Comparison of ENCODE assay signal across 9 cellular contexts in the genomic region with DNA sequence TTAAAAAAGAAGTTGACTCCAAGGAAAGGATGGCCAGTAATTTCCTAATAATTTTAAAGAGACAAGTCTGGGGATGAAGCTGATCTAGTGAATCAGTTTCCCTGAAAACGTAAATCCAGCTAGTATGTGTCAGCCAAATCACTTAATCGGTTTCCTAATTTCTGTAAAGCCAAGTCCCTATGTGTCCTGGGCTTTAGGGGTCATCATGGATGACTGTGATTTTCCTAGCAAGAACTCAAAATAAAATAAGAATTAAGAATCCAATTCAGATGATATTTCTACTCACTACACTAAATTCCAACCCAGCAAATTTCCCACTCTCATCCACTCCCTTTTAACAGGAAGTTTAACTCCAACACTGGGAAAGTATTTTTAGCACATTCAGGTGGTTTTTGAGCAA. TPM values are rescaled to one million over a fixed set of nuclear protein-coding genes. Genes with fewer than 3 reads are reported as not detected.
DNase-seq lines count a peak whose midpoint lies in the region; ATAC-seq and TF ChIP-seq lines count a peak whose summit lies in the region.
"Had no signal": no experiment of that assay in that cellular context is flagged by ENCODE, and none has a peak within 500 bp of the region (broad histone marks: within the 10 kb centered on the region; RNA-seq: fewer than 3 reads in every experiment).

No MANE protein-coding gene starts in this region.

- H3K27ac Mint-ChIP-seq in activated naive CD4-positive, alpha-beta T cell treated with anti-CD3 and anti-CD28 coated beads, Interleukin-2, amount 50 U/mL, for 24 hours = peak overlapping the region; percentile 99
- H3K27ac Mint-ChIP-seq in chondrocyte (ENCODE audit: unreplicated experiment) (peak overlapping the region; percentile 60), WTC11 (no peak overlapping the region)

- no peaks in the 10 kb centered on the region for H3K27me3 Mint-ChIP-seq in activated naive CD4-positive, alpha-beta T cell treated with anti-CD3 and anti-CD28 coated beads, Interleukin-2, amount 50 U/mL, for 24 hours
- no peaks in the 10 kb centered on the region for H3K27me3 Mint-ChIP-seq in chondrocyte (ENCODE audit: low read depth)
- no peaks in the 10 kb centered on the region for H3K27me3 Mint-ChIP-seq in WTC11 (ENCODE audit: low read depth)

- no peak for DNase-seq in activated naive CD4-positive, alpha-beta T cell (lab: John Stamatoyannopoulos, UW)
- DNase-seq in chondrocyte (ENCODE audit: low spot score) = no peak
- no peak for DNase-seq in upper lobe of right lung
- DNase-seq in WTC11 (ENCODE audit: low spot score) = no peak
- no peak for DNase-seq in NCI-H1436 (lab: John Stamatoyannopoulos, UW)
- DNase-seq in NCI-H2107 (lab: John Stamatoyannopoulos, UW) = no peak

- peak overlapping the region; percentile 4 to 60 for H3K9ac ChIP-seq in mucosa of rectum (ENCODE audit: low read depth in 1 of 2, low read length in 2 of 2)

- no peak for TF ChIP-seq CTCF in chondrocyte (IDR thresholded peaks at IDR 0.05)
- no peak for TF ChIP-seq CTCF in upper lobe of right lung (IDR thresholded peaks at IDR 0.05)
- TF ChIP-seq CTCF in WTC11 (IDR thresholded peaks at IDR 0.05) = no peak

- H3K27me3 ChIP-seq in mucosa of rectum (ENCODE audit: control insufficient read depth in 2 of 2, insufficient read depth in 2 of 2, low read length in 2 of 2) (no peaks in the 10 kb centered on the region), upper lobe of right lung (no peaks in the 10 kb centered on the region)

- ATAC-seq in upper lobe of right lung (no peak), WTC11 (no peak)

- peaks cover 59% of the 10 kb centered on the region for H3K4me1 Mint-ChIP-seq in activated naive CD4-positive, alpha-beta T cell treated with anti-CD3 and anti-CD28 coated beads, Interleukin-2, amount 50 U/mL, for 24 hours
- H3K4me1 Mint-ChIP-seq in chondrocyte (ENCODE audit: low read depth) = peaks cover 45% of the 10 kb centered on the region
- H3K4me1 Mint-ChIP-seq in WTC11 = peaks cover 21% of the 10 kb centered on the region

- H3K9me3 Mint-ChIP-seq in activated naive CD4-positive, alpha-beta T cell treated with anti-CD3 and anti-CD28 coated beads, Interleukin-2, amount 50 U/mL, for 24 hours = no peaks in the 10 kb centered on the region
- H3K9me3 Mint-ChIP-seq in chondrocyte (ENCODE audit: low read depth) (no peaks in the 10 kb centered on the region), WTC11 (no peaks in the 10 kb centered on the region)

- CTCF ChIA-PET in WTC11 (lab: Charles Lee) = no interaction called here

- intact Hi-C loops in upper lobe of right lung (cut with DNase I) = no loop called here

- peaks cover 19 to 41% of the 10 kb centered on the region in 2 donors for H3K4me1 ChIP-seq in mucosa of rectum (ENCODE audit: control insufficient read depth in 2 of 2, insufficient read depth in 2 of 2, low read length in 2 of 2)
- peaks cover 55% of the 10 kb centered on the region for H3K4me1 ChIP-seq in upper lobe of right lung

- peak overlapping the region; percentile 19 to 35 for H3K4me3 ChIP-seq in mucosa of rectum (ENCODE audit: low read length in 2 of 2)
- peak overlapping the region; percentile 44 for H3K4me3 ChIP-seq in upper lobe of right lung

- peak overlapping the region; percentile 95 for H3K4me3 Mint-ChIP-seq in activated naive CD4-positive, alpha-beta T cell treated with anti-CD3 and anti-CD28 coated beads, Interleukin-2, amount 50 U/mL, for 24 hours
- H3K4me3 Mint-ChIP-seq in chondrocyte (ENCODE audit: unreplicated experiment) = no peak overlapping the region
- no peak overlapping the region for H3K4me3 Mint-ChIP-seq in WTC11

- POLR2A ChIA-PET in WTC11 (lab: Charles Lee) = no interaction called here

- H3K36me3 ChIP-seq in mucosa of rectum (ENCODE audit: control insufficient read depth in 2 of 2, insufficient read depth in 2 of 2, low read length in 2 of 2) (peaks cover 0 to 3% of the 10 kb centered on the region in 2 donors), upper lobe of right lung (no peaks in the 10 kb centered on the region)

- peaks cover 11% of the 10 kb centered on the region for H3K36me3 Mint-ChIP-seq in activated naive CD4-positive, alpha-beta T cell treated with anti-CD3 and anti-CD28 coated beads, Interleukin-2, amount 50 U/mL, for 24 hours
- no peaks in the 10 kb centered on the region for H3K36me3 Mint-ChIP-seq in chondrocyte (ENCODE audit: low read depth)
- H3K36me3 Mint-ChIP-seq in WTC11 = no peaks in the 10 kb centered on the region

- no peaks in the 10 kb centered on the region for H3K9me3 ChIP-seq in mucosa of rectum (ENCODE audit: control insufficient read depth in 2 of 2, low read length in 2 of 2)
- no peaks in the 10 kb centered on the region for H3K9me3 ChIP-seq in upper lobe of right lung

- peak overlapping the region; percentile 59 to 73 for H3K27ac ChIP-seq in mucosa of rectum (ENCODE audit: low read depth in 2 of 2, low read length in 2 of 2)
- H3K27ac ChIP-seq in upper lobe of right lung = peak overlapping the region; percentile 89
- H3K27ac ChIP-seq: C4-2B had no signal

TF ChIP-seq in WTC11, 78 proteins besides CTCF, POLR2A, EP300 and RAD21:
- TF ChIP-seq, protein P1, sequence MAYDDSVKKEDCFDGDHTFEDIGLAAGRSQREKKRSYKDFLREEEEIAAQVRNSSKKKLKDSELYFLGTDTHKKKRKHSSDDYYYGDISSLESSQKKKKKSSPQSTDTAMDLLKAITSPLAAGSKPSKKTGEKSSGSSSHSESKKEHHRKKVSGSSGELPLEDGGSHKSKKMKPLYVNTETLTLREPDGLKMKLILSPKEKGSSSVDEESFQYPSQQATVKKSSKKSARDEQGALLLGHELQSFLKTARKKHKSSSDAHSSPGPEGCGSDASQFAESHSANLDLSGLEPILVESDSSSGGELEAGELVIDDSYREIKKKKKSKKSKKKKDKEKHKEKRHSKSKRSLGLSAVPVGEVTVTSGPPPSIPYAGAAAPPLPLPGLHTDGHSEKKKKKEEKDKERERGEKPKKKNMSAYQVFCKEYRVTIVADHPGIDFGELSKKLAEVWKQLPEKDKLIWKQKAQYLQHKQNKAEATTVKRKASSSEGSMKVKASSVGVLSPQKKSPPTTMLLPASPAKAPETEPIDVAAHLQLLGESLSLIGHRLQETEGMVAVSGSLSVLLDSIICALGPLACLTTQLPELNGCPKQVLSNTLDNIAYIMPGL (CRISPR knock-in tag; IDR thresholded peaks at IDR 0.05) = no peak
- TF ChIP-seq FOXJ3 (CRISPR knock-in tag; IDR thresholded peaks at IDR 0.05; ENCODE audit: borderline replicate concordance) (no peak), SOX15 (CRISPR knock-in tag; IDR thresholded peaks at IDR 0.05) (no peak), GABPB1 (CRISPR knock-in tag; IDR thresholded peaks at IDR 0.05) (no peak), ZNF219 (CRISPR knock-in tag; IDR thresholded peaks at IDR 0.05; ENCODE audit: borderline replicate concordance) (no peak), MYBL2 (CRISPR knock-in tag; IDR thresholded peaks at IDR 0.05) (no peak), TCF7 (CRISPR knock-in tag; IDR thresholded peaks at IDR 0.05; ENCODE audit: low read depth) (no peak)
- TF ChIP-seq, protein P2, sequence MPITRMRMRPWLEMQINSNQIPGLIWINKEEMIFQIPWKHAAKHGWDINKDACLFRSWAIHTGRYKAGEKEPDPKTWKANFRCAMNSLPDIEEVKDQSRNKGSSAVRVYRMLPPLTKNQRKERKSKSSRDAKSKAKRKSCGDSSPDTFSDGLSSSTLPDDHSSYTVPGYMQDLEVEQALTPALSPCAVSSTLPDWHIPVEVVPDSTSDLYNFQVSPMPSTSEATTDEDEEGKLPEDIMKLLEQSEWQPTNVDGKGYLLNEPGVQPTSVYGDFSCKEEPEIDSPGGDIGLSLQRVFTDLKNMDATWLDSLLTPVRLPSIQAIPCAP (CRISPR knock-in tag; IDR thresholded peaks at IDR 0.05) = no peak
- TF ChIP-seq, protein P3, sequence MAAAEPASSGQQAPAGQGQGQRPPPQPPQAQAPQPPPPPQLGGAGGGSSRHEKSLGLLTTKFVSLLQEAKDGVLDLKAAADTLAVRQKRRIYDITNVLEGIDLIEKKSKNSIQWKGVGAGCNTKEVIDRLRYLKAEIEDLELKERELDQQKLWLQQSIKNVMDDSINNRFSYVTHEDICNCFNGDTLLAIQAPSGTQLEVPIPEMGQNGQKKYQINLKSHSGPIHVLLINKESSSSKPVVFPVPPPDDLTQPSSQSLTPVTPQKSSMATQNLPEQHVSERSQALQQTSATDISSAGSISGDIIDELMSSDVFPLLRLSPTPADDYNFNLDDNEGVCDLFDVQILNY (CRISPR knock-in tag; IDR thresholded peaks at IDR 0.05) = no peak
- TF ChIP-seq, protein P4, sequence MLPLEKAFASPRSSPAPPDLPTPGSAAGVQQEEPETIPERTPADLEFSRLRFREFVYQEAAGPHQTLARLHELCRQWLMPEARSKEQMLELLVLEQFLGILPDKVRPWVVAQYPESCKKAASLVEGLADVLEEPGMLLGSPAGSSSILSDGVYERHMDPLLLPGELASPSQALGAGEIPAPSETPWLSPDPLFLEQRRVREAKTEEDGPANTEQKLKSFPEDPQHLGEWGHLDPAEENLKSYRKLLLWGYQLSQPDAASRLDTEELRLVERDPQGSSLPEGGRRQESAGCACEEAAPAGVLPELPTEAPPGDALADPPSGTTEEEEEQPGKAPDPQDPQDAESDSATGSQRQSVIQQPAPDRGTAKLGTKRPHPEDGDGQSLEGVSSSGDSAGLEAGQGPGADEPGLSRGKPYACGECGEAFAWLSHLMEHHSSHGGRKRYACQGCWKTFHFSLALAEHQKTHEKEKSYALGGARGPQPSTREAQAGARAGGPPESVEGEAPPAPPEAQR (CRISPR knock-in tag; IDR thresholded peaks at IDR 0.05) = no peak
TF ChIP-seq in WTC11: peak in this region for 0.

RNA-seq across cellular contexts. Expression of a gene that starts 35.8 kb away (rescaled TPM):
- total RNA-seq in chondrocyte = 45.7 to 46.7 TPM (median 45.8 TPM) in 3 replicates
- total RNA-seq in upper lobe of right lung = 81.5 TPM
- total RNA-seq in WTC11 (2021) = 17.4 to 19.3 TPM (median 18.7 TPM) in 3 replicates
